ENCODE assay signal across 29 cellular contexts in the genomic region with DNA sequence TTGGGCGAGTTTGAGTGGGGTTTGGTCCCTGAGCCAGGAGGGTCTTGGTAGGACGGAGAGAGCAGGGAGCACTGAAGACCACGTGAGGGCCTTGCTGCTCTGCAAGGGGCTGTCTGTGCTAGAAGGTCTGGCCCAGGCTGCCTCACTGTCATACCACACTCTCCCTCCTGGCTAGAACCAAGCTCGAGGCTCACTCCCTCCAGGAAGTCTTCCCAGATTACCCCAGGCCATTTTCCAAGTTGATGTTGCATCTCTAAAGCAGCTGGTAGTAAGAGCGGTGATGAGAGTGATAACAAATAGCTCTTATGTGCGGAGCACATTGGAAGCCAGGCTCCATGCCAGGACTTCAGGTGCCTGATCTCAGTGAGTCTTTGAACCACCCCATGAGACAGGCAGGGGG. TPM values are rescaled to one million over a fixed set of nuclear protein-coding genes. Genes with fewer than 3 reads are reported as not detected.
"Had no signal": no experiment of that assay in that cellular context is flagged by ENCODE, and none has a peak within 500 bp of the region (broad histone marks: within the 10 kb centered on the region; RNA-seq: fewer than 3 reads in every experiment).

No MANE protein-coding gene starts in this region.

- H3K27me3 ChIP-seq: dorsolateral prefrontal cortex, thyroid gland had no signal

- H3K36me3 ChIP-seq: lower lobe of right lung, thyroid gland had no signal

- H3K9me3 ChIP-seq: lower lobe of right lung, thyroid gland had no signal

- H3K4me3 ChIP-seq: dorsolateral prefrontal cortex, lower lobe of right lung, thyroid gland had no signal

- DNase-seq: activated CD4-positive, alpha-beta T cell treated with anti-CD3 and anti-CD28 coated beads, Interleukin-2, amount 10 ng/mL, durations not matched to agents 7 days and 5 days; activated CD4-positive, CD25-positive, alpha-beta regulatory T cell; activated CD8-positive, alpha-beta T cell treated with anti-CD3 and anti-CD28 coated beads, Interleukin-2, amount 10 ng/mL, durations not matched to agents 7 days and 5 days; activated naive CD4-positive, alpha-beta T cell treated with anti-CD3 and anti-CD28 coated beads for 36 hours; activated naive CD8-positive, alpha-beta T cell treated with anti-CD3 and anti-CD28 coated beads, Interleukin-2, amount 50 U/mL, for 24 hours; activated T-cell treated with anti-CD3 and anti-CD28 coated beads, Interleukin-2, amount 50 U/mL, for 24 hours; anterior cingulate cortex; central memory CD4-positive, alpha-beta T cell; dorsolateral prefrontal cortex; endodermal cell; foreskin keratinocyte; glutamatergic neuron; hippocampal formation; islet precursor cell; lower lobe of right lung; naive thymus-derived CD8-positive, alpha-beta T cell; nucleus accumbens; stimulated activated CD4-positive, alpha-beta T cell treated with anti-CD3 and anti-CD28 coated beads, Interleukin-12 subunit alpha, Interleukin-12 subunit beta, amount 100 ng/mL, for 4 hours; stimulated activated CD4-positive, alpha-beta T cell treated with anti-CD3 and anti-CD28 coated beads, Interleukin-1b, Interleukin-23, amount 100 ng/mL, for 48 hours; stimulated activated CD8-positive, alpha-beta memory T cell treated with anti-CD3 and anti-CD28 coated beads, Interleukin-4, amount 100 ng/mL, for 48 hours; stimulated activated naive CD4-positive, alpha-beta T cell; T1000; thyroid gland had no signal

- FAIRE-seq: colon had no signal

- ATAC-seq: activated CD8-positive, alpha-beta T cell treated with anti-CD3 and anti-CD28 coated beads, Interleukin-2, amount 10 ng/mL, durations not matched to agents 7 days and 5 days; activated naive CD8-positive, alpha-beta T cell treated with anti-CD3 and anti-CD28 coated beads, Interleukin-2, amount 50 U/mL, for 24 hours; foreskin keratinocyte; lower lobe of right lung; naive thymus-derived CD8-positive, alpha-beta T cell had no signal

- H3K4me1 ChIP-seq: foreskin keratinocyte had no signal

- H3K27ac ChIP-seq: epithelial cell of prostate, foreskin keratinocyte, lower lobe of right lung, thyroid gland had no signal

RNA-seq across cellular contexts. Expression of gene MYMK, which starts 6.6 kb away (rescaled TPM):
- total RNA-seq: activated CD4-positive, alpha-beta T cell treated with anti-CD3 and anti-CD28 coated beads, Interleukin-2, amount 10 ng/mL, durations not matched to agents 7 days and 5 days; activated CD8-positive, alpha-beta T cell treated with anti-CD3 and anti-CD28 coated beads, Interleukin-2, amount 10 ng/mL, durations not matched to agents 7 days and 5 days; activated naive CD4-positive, alpha-beta T cell treated with anti-CD3 and anti-CD28 coated beads for 36 hours; endodermal cell; fibroblast of lung; foreskin keratinocyte; lower lobe of right lung; mesenteric fat pad; naive thymus-derived CD8-positive, alpha-beta T cell; renal cortical epithelial cell; thyroid gland; ureter had no signal
- polyA plus RNA-seq: fibroblast of lung; foreskin keratinocyte; naive thymus-derived CD8-positive, alpha-beta T cell had no signal

RNA-seq across cellular contexts. Expression of gene ADAMTSL2, which starts 16.3 kb away (rescaled TPM):
- total RNA-seq: activated CD4-positive, alpha-beta T cell treated with anti-CD3 and anti-CD28 coated beads, Interleukin-2, amount 10 ng/mL, durations not matched to agents 7 days and 5 days; activated CD8-positive, alpha-beta T cell treated with anti-CD3 and anti-CD28 coated beads, Interleukin-2, amount 10 ng/mL, durations not matched to agents 7 days and 5 days; foreskin keratinocyte had no signal
- polyA plus RNA-seq: foreskin keratinocyte had no signal
